8 cellular contexts compared by ENCODE assay signal in the genomic region with DNA sequence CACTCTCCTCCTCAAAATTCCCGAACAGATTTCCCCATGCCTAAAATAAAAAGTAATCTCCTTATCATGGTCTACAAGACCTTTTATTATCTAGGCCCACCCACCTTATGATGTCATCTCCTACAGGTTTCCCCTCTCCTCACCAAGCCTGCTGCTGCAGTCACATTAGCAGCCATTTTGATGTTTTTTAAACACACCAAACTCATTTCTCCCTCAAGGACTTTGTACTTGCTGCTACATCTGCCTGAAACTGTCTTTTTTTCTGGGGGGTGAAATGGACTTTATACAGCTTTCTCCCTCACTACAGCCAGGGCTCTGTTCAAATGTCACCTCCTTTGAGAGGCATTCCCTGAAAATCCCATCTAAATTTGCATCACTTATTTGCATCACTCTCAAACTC.
"Had no signal": no experiment of that assay in that cellular context is flagged by ENCODE, and none has a peak within 500 bp of the region (broad histone marks: within the 10 kb centered on the region; RNA-seq: fewer than 3 reads in every experiment).

No MANE protein-coding gene starts in this region.

- H2AFZ ChIP-seq: GM23338 had no signal

- H3K27ac ChIP-seq: HL-60 had no signal

- DNase-seq: H7, IMR-90, KG1 had no signal

- H3K4me3 ChIP-seq: GM23338, HAP-1, K562 had no signal

- H3K9me3 ChIP-seq: HAP-1 had no signal

- H3K4me2 ChIP-seq: GM23338 had no signal

- ATAC-seq: GM23338, HCT116, K562 had no signal

- H3K36me3 ChIP-seq: HAP-1 had no signal
